ENCODE assay signal across 8 cellular contexts in the genomic region with DNA sequence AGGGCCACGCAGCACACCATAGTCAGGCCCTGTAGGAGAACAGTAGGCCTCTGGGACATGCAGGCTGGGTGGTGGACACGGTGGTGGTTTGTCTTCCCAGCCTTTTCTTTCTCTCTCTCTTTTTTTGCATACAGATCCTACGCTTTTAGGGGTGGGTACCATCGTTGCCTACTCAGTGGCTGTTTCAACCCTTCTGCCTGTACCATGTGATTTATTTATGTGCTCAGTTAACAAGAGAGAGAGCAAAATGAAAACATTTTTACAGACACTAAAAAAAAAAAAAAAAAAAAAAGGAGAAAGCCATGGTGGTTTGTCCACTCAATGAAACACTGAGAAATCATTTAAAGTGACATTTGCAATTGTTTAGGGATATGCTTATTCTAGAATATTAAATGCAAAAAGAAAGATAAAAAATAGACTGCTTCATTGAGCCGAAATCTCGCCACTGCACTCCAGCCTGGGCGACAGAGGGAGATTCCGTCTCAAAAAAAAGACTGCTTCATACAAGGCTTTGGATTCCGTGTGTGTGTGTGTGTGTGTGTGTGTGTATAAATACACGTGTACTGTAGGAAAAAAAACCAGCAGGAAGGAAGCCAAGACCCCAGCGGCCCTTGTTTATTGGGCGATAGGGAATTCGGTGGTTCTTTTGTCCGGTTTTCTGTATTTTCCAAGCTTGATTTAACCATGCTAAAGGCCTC.
DNase-seq lines count a peak whose midpoint lies in the region; ATAC-seq and TF ChIP-seq lines count a peak whose summit lies in the region.

No MANE protein-coding gene starts in this region.

- H3K27ac ChIP-seq in RWPE2 (ENCODE audit: poor library complexity, severe bottlenecking) (peak overlapping the region; percentile 46), muscle layer of duodenum (ENCODE audit: low read length) (no peak overlapping the region)

- peaks cover 41% of the 10 kb centered on the region for H3K4me1 Mint-ChIP-seq in dendritic cell treated with granulocyte-macrophage colony-stimulating factor and Interleukin-4, amounts not matched to agents 40 ng/mL and 50 ng/mL, for 4 days (ENCODE audit: low read depth)

- H3K9me3 ChIP-seq in RWPE2 (ENCODE audit: severe bottlenecking) (no peaks in the 10 kb centered on the region), muscle layer of duodenum (ENCODE audit: control insufficient read depth in 1 of 2, low read length in 2 of 2) (no peaks in the 10 kb centered on the region)

- in situ Hi-C loops in GM13976 (cut with MboI; ENCODE audit: low sequenced_read_pairs, unreplicated experiment) = loop anchor here (5.0 to 10.0 kb wide), 2 partner anchors 261 to 354 kb away; a partner anchor contains a TSS

- H3K4me3 ChIP-seq in RWPE2 (ENCODE audit: severe bottlenecking) (peak overlapping the region; percentile 52), muscle layer of duodenum (ENCODE audit: low read depth in 1 of 2, low read length in 2 of 2) (peak overlapping the region; percentile 76 to 85)

- peak overlapping the region; percentile 79 for H3K27ac Mint-ChIP-seq in dendritic cell treated with granulocyte-macrophage colony-stimulating factor and Interleukin-4, amounts not matched to agents 40 ng/mL and 50 ng/mL, for 4 days

- H3K4me3 Mint-ChIP-seq in dendritic cell treated with granulocyte-macrophage colony-stimulating factor and Interleukin-4, amounts not matched to agents 40 ng/mL and 50 ng/mL, for 4 days = peak overlapping the region; percentile 80

- intact Hi-C loops in dendritic cell treated with granulocyte-macrophage colony-stimulating factor and Interleukin-4, amounts not matched to agents 40 ng/mL and 50 ng/mL, for 4 days (cut with micrococcal nuclease) = loop anchor here (2.0 to 10.0 kb wide), 2 partner anchors 229 to 351 kb away; a partner anchor contains a TSS

- H3K27me3 ChIP-seq in RWPE2 (ENCODE audit: insufficient read depth, poor library complexity, severe bottlenecking) = no peaks in the 10 kb centered on the region
- H3K27me3 ChIP-seq in muscle layer of duodenum (ENCODE audit: low read depth, low read length) = no peaks in the 10 kb centered on the region

- TF ChIP-seq CTCF in RWPE2 (IDR thresholded peaks at IDR 0.05; ENCODE audit: poor library complexity, severe bottlenecking) = no peak
- TF ChIP-seq CTCF in GM13976 (IDR thresholded peaks at IDR 0.05; ENCODE audit: borderline replicate concordance, control extremely low read depth, extremely low read depth, insufficient read depth, missing control alignments) = no peak

- H3K9me3 Mint-ChIP-seq in dendritic cell treated with granulocyte-macrophage colony-stimulating factor and Interleukin-4, amounts not matched to agents 40 ng/mL and 50 ng/mL, for 4 days = no peaks in the 10 kb centered on the region

- DNase-seq in AML-193 (lab: John Stamatoyannopoulos, UW) (peak; percentile 37 to 41), HCEC 1CT (peak; percentile 57), RWPE2 (ENCODE audit: low spot score) (no peak), GM13976 (ENCODE audit: low spot score) (no peak)

- H3K4me1 ChIP-seq in RWPE2 (ENCODE audit: insufficient read depth, poor library complexity, severe bottlenecking) (peaks cover 17% of the 10 kb centered on the region), muscle layer of duodenum (ENCODE audit: control insufficient read depth in 1 of 2, insufficient read depth in 2 of 2, low read length in 2 of 2) (peaks cover 13 to 35% of the 10 kb centered on the region in 2 donors)

- H3K27me3 Mint-ChIP-seq in dendritic cell treated with granulocyte-macrophage colony-stimulating factor and Interleukin-4, amounts not matched to agents 40 ng/mL and 50 ng/mL, for 4 days = peaks cover 12% of the 10 kb centered on the region

- peaks cover 6% of the 10 kb centered on the region for H3K36me3 Mint-ChIP-seq in dendritic cell treated with granulocyte-macrophage colony-stimulating factor and Interleukin-4, amounts not matched to agents 40 ng/mL and 50 ng/mL, for 4 days (ENCODE audit: low read depth)

- ATAC-seq in RWPE2 (ENCODE audit: low read depth) (no peak), GM21528 (IDR thresholded peaks at IDR 0.05; ENCODE audit: low FRiP score, unreplicated experiment) (no peak), HG03432 (IDR thresholded peaks at IDR 0.05; ENCODE audit: unreplicated experiment) (no peak)

- H3K36me3 ChIP-seq in RWPE2 (ENCODE audit: low read depth) (no peaks in the 10 kb centered on the region), muscle layer of duodenum (ENCODE audit: control insufficient read depth in 1 of 2, insufficient read depth in 2 of 2, low read length in 2 of 2) (no peaks in the 10 kb centered on the region)

Comparison
In these comparisons a context has a peak if more than half of its experiments do, and no peak if none do; other contexts are left out.
1. DNase-seq: peak in AML-193 (2 of 2) and HCEC 1CT (single experiment); none in RWPE2 (single experiment) and GM13976 (single experiment).